Comparison of ENCODE assay signal across 10 cellular contexts in the genomic region with DNA sequence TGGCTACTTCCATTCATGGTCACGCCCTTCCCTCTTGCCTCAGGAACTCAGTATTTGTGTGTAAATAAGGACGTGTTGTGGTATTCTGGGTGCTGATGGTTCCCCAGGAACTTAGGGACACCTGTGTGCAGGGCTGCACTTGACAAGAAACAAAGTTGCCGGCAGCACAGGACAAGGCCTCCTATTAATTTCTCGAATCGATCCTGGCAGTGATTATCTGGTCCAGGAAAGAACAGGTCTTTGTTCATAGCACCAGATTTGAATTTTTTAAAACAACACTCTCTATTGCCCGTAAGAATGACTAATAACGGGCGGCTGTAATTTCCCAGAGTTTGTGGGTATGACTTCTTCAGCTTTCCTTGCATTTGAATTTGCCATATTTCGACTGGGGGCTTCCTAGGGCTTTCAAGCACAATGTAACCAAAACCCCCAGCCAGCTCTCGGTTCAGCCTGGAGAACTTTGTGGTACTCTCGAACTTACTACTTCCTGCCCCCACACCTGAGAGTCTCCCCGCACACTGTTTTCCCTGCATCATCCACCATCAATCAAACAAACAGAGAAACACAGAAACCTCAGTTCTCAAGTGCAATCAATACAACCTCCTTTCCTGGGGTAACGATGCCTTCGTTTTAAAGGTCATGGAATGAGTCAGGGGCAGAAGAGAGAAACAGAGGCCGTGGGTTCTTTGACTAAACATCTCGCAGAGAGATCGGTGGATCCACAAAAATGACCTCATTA.
DNase-seq lines count a peak whose midpoint lies in the region; ATAC-seq and TF ChIP-seq lines count a peak whose summit lies in the region.
"Had no signal": no experiment of that assay in that cellular context is flagged by ENCODE, and none has a peak within 500 bp of the region (broad histone marks: within the 10 kb centered on the region; RNA-seq: fewer than 3 reads in every experiment).

No MANE protein-coding gene starts in this region.

- ATAC-seq in GM18520 (IDR thresholded peaks at IDR 0.05; ENCODE audit: unreplicated experiment), result peak; percentile 40
- peak; percentile 37 for ATAC-seq in HG03565 (IDR thresholded peaks at IDR 0.05; ENCODE audit: unreplicated experiment)

- H3K4me3 ChIP-seq in right atrium auricular region (no peak overlapping the region), dorsolateral prefrontal cortex (no peak overlapping the region)

- peak; percentile 7 to 52 for DNase-seq in activated T-helper 1 cell treated with anti-CD3 and anti-CD28 coated beads, Interleukin-2, amount 50 U/mL, for 16 hours (ENCODE audit: low read depth in 1 of 2, low spot score in 1 of 2)
- DNase-seq in stimulated activated CD4-positive, alpha-beta T cell treated with anti-CD3 and anti-CD28 coated beads, Interleukin-4, amount 100 ng/mL, for 4 hours, result peak; percentile 46 to 67
- DNase-seq in DMS153 treated with DMSO at 0.1 percent for 48 hours (lab: John Stamatoyannopoulos, UW; ENCODE audit: unreplicated experiment), result no peak
- no peak for DNase-seq in NCI-H2107 treated with DMSO at 0.1 percent for 48 hours (lab: John Stamatoyannopoulos, UW; ENCODE audit: unreplicated experiment)
- DNase-seq in right atrium auricular region (ENCODE audit: low spot score), result no peak
- no peak for DNase-seq in dorsolateral prefrontal cortex
- DNase-seq: GF-D8 had no signal

- H3K27ac ChIP-seq in right atrium auricular region, result no peak overlapping the region
- no peak overlapping the region for H3K27ac ChIP-seq in dorsolateral prefrontal cortex
- H3K27ac ChIP-seq: KMS-11 had no signal

- intact Hi-C loops in dorsolateral prefrontal cortex (cut with DNase I), result no loop called here

- H3K4me1 ChIP-seq in right atrium auricular region, result peaks cover 0 to 4% of the 10 kb centered on the region in 2 donors

- H3K9me3 ChIP-seq in right atrium auricular region, result no peaks in the 10 kb centered on the region

- no peaks in the 10 kb centered on the region for H3K36me3 ChIP-seq in right atrium auricular region

- TF ChIP-seq CTCF in right atrium auricular region (IDR thresholded peaks at IDR 0.05), result no peak
- TF ChIP-seq CTCF in dorsolateral prefrontal cortex (IDR thresholded peaks at IDR 0.05 in 54 of 56, conservative IDR thresholded peaks at IDR 0.05 in 2 of 56; ENCODE audit: low read depth in 1 of 56, partially characterized antibody in 56 of 56), result no peak

- H3K27me3 ChIP-seq in right atrium auricular region, result no peaks in the 10 kb centered on the region
- no peaks in the 10 kb centered on the region for H3K27me3 ChIP-seq in dorsolateral prefrontal cortex

Comparison
In these comparisons a context has a peak if more than half of its experiments do, and no peak if none do; other contexts are left out.
1. DNase-seq: peak in activated T-helper 1 cell treated with anti-CD3 and anti-CD28 coated beads, Interleukin-2, amount 50 U/mL, for 16 hours (2 of 2) and stimulated activated CD4-positive, alpha-beta T cell treated with anti-CD3 and anti-CD28 coated beads, Interleukin-4, amount 100 ng/mL, for 4 hours (2 of 2); none in DMS153 treated with DMSO at 0.1 percent for 48 hours (single experiment), NCI-H2107 treated with DMSO at 0.1 percent for 48 hours (single experiment), right atrium auricular region (single experiment) and dorsolateral prefrontal cortex (0 of 10).